19 cellular contexts compared by ENCODE assay signal in the genomic region with DNA sequence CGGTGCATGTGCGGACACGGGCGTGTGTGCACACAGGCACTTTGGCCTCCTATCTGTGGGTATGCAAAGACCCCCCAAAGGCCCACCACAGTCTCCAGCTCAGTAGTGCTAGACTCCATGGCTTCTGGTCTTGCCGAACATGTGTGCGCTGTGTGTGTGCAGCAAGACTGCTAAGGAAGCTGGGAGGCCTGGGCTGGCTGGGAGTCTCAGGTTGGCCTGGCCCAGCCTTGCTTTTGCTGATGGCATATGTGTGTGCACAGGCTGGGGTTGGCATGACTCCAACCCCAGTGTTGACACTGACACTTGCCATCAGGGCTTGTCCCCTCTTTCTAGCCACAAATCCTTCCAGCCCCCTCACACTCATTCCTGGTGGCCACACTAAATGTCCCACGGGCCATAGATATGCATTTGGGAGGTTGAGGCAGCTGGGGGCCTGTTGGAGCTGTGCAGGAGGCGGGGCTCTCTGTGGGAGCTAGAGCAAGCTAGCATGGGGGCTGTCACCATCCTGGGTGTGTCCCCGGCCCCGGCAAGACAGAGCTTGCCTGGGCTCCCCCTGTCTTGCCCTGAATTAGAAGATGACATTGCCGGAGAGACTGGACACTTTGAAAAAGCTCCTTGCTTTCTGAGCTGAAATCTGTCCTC.
"Had no signal": no experiment of that assay in that cellular context is flagged by ENCODE, and none has a peak within 500 bp of the region (broad histone marks: within the 10 kb centered on the region; RNA-seq: fewer than 3 reads in every experiment).

No MANE protein-coding gene starts in this region.

- H3K27ac ChIP-seq: esophagus muscularis mucosa, gastroesophageal sphincter, heart right ventricle, ovary, right lobe of liver, thoracic aorta, upper lobe of left lung, VCaP had no signal

- H3K4me3 Mint-ChIP-seq: activated naive CD4-positive, alpha-beta T cell treated with anti-CD3 and anti-CD28 coated beads, Interleukin-2, amount 50 U/mL, for 24 hours; activated T-cell treated with anti-CD3 and anti-CD28 coated beads, Interleukin-2, amount 50 U/mL, for 72 hours; memory B cell; stimulated activated memory B cell treated with anti-CD40 and anti-IgM and Interleukin-4, amounts not matched to agents 10 μg/mL and 1 μg/mL and 100 μg/mL, for 72 hours had no signal

- H3K36me3 ChIP-seq: esophagus muscularis mucosa, gastroesophageal sphincter, heart right ventricle, ovary, right lobe of liver, thoracic aorta, upper lobe of left lung had no signal

- H3K4me1 Mint-ChIP-seq: activated naive CD4-positive, alpha-beta T cell treated with anti-CD3 and anti-CD28 coated beads, Interleukin-2, amount 50 U/mL, for 24 hours; memory B cell; stimulated activated memory B cell treated with anti-CD40 and anti-IgM and Interleukin-4, amounts not matched to agents 10 μg/mL and 1 μg/mL and 100 μg/mL, for 72 hours had no signal

- H3K27me3 ChIP-seq: ovary, right lobe of liver, upper lobe of left lung had no signal

- H3K4me1 ChIP-seq: esophagus muscularis mucosa, gastroesophageal sphincter, heart right ventricle, right lobe of liver, upper lobe of left lung had no signal

- DNase-seq: activated CD4-positive, alpha-beta T cell treated with anti-CD3 and anti-CD28 coated beads for 1 hour; activated CD8-positive, alpha-beta memory T cell treated with anti-CD3 and anti-CD28 coated beads for 24 hours; activated T-cell treated with anti-CD3 and anti-CD28 coated beads, Interleukin-2, amount 50 U/mL, for 72 hours; dermis blood vessel endothelial cell; effector memory CD4-positive, alpha-beta T cell; heart right ventricle; kidney glomerular epithelial cell; left ventricle myocardium superior; ovary; stimulated activated CD4-positive, alpha-beta T cell treated with anti-CD3 and anti-CD28 coated beads, Interleukin-4, amount 100 ng/mL, for 4 hours; upper lobe of left lung had no signal

- H3K27ac Mint-ChIP-seq: activated naive CD4-positive, alpha-beta T cell treated with anti-CD3 and anti-CD28 coated beads, Interleukin-2, amount 50 U/mL, for 24 hours; activated T-cell treated with anti-CD3 and anti-CD28 coated beads, Interleukin-2, amount 50 U/mL, for 72 hours; memory B cell; stimulated activated memory B cell treated with anti-CD40 and anti-IgM and Interleukin-4, amounts not matched to agents 10 μg/mL and 1 μg/mL and 100 μg/mL, for 72 hours had no signal

- H3K36me3 Mint-ChIP-seq: activated naive CD4-positive, alpha-beta T cell treated with anti-CD3 and anti-CD28 coated beads, Interleukin-2, amount 50 U/mL, for 24 hours; memory B cell; stimulated activated memory B cell treated with anti-CD40 and anti-IgM and Interleukin-4, amounts not matched to agents 10 μg/mL and 1 μg/mL and 100 μg/mL, for 72 hours had no signal

- H3K4me3 ChIP-seq: esophagus muscularis mucosa, gastroesophageal sphincter, heart right ventricle, ovary, right lobe of liver, thoracic aorta, upper lobe of left lung had no signal

- H3K9me3 ChIP-seq: esophagus muscularis mucosa, heart right ventricle, ovary, right lobe of liver, thoracic aorta, upper lobe of left lung had no signal

- ATAC-seq: activated T-cell treated with anti-CD3 and anti-CD28 coated beads, Interleukin-2, amount 50 U/mL, for 72 hours; gastroesophageal sphincter; heart right ventricle; left ventricle myocardium superior; right lobe of liver; stimulated activated memory B cell treated with anti-CD40 and anti-IgM and Interleukin-4, amounts not matched to agents 10 μg/mL and 1 μg/mL and 100 μg/mL, for 72 hours had no signal

- H3K9me3 Mint-ChIP-seq: activated naive CD4-positive, alpha-beta T cell treated with anti-CD3 and anti-CD28 coated beads, Interleukin-2, amount 50 U/mL, for 24 hours; activated T-cell treated with anti-CD3 and anti-CD28 coated beads, Interleukin-2, amount 50 U/mL, for 72 hours; memory B cell; stimulated activated memory B cell treated with anti-CD40 and anti-IgM and Interleukin-4, amounts not matched to agents 10 μg/mL and 1 μg/mL and 100 μg/mL, for 72 hours had no signal
